Comparison of ENCODE assay signal across 10 cellular contexts in the genomic region with DNA sequence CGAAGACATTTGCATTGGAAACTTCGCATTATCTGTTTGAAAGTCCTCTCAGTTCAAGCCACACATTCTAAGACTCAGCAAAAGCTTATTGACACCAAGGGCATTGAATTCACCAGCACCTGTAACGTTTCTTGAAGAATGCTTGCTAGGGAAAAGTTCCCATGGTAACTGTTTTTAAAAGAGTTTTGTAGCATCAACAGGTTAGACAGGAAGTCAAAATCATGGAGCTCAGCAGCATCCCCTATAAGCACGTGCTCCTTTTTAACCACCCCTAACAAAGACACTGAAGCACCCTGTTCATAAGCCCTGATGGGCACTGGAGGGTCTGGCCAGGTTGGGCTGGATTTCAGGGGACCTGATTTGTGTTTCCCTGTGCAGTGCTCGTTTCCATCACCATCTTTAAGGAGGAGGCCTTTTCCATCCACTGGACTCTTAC.
DNase-seq lines count a peak whose midpoint lies in the region; ATAC-seq and TF ChIP-seq lines count a peak whose summit lies in the region.
"Had no signal": no experiment of that assay in that cellular context is flagged by ENCODE, and none has a peak within 500 bp of the region (broad histone marks: within the 10 kb centered on the region; RNA-seq: fewer than 3 reads in every experiment).

No MANE protein-coding gene starts in this region.

- H3K9me2 ChIP-seq in Loucy (replicated peaks; ENCODE audit: low read depth, low read length) = no peaks in the 10 kb centered on the region

- H3K27ac ChIP-seq in heart right ventricle (peak overlapping the region in 9 of 10 donors; percentile 67 to 94 (median 81)), layer of hippocampus (ENCODE audit: low read depth, low read length) (peak overlapping the region; percentile 53), upper lobe of right lung (peak overlapping the region; percentile 32)

- H3K9me3 ChIP-seq in heart right ventricle (no peaks in the 10 kb centered on the region), Loucy (ENCODE audit: insufficient read depth, low read depth, low read length) (no peaks in the 10 kb centered on the region), upper lobe of right lung (no peaks in the 10 kb centered on the region)
- H3K9me3 ChIP-seq: MG63 had no signal

- DNase-seq in heart right ventricle = no peak
- no peak for DNase-seq in left cardiac atrium
- DNase-seq in upper lobe of right lung = no peak
- DNase-seq in H4 (ENCODE audit: low spot score) = no peak
- no peak for DNase-seq in posterior cingulate gyrus
- DNase-seq: MG63, OCI-M1 had no signal

- intact Hi-C loops in heart right ventricle (cut with DNase I) (loop anchor here in 2 of 10 donors (5.0 to 10.0 kb wide), 2 partner anchors 78 to 105 kb away; no protein-coding TSS in a partner anchor), left cardiac atrium (cut with DNase I) (no loop called here), upper lobe of right lung (cut with DNase I) (no loop called here), posterior cingulate gyrus (cut with DNase I) (no loop called here)

- H3K36me3 ChIP-seq in heart right ventricle (peaks cover 0 to 9% (median 0%) of the 10 kb centered on the region in 9 donors), Loucy (ENCODE audit: insufficient read depth, low read length) (peaks cover 5% of the 10 kb centered on the region; the same call in 1 of the 2 replicates), upper lobe of right lung (no peaks in the 10 kb centered on the region)
- H3K36me3 ChIP-seq: MG63 had no signal

- H2AFZ ChIP-seq in Loucy (ENCODE audit: low read length) = no peak overlapping the region

- H3K9ac ChIP-seq in Loucy (ENCODE audit: low read depth, low read length, poor library complexity, severe bottlenecking) = no peak overlapping the region

- WGBS in heart right ventricle, 2 donors = 90% methylated on average over 5 of the region's 5 CpGs

- H3K4me3 ChIP-seq in heart right ventricle (no peak overlapping the region), Loucy (ENCODE audit: low read length, poor library complexity, severe bottlenecking) (no peak overlapping the region), upper lobe of right lung (no peak overlapping the region)
- H3K4me3 ChIP-seq: MG63 had no signal

- H3K27me3 ChIP-seq in heart right ventricle = no peaks in the 10 kb centered on the region
- H3K27me3 ChIP-seq in Loucy (ENCODE audit: insufficient read depth, low read length, poor library complexity, severe bottlenecking) = no peaks in the 10 kb centered on the region
- H3K27me3 ChIP-seq in layer of hippocampus (ENCODE audit: control insufficient read depth, insufficient read depth, low read length) = no peaks in the 10 kb centered on the region
- no peaks in the 10 kb centered on the region for H3K27me3 ChIP-seq in upper lobe of right lung
- H3K27me3 ChIP-seq: MG63 had no signal

- H3K4me2 ChIP-seq in Loucy (ENCODE audit: low read depth, low read length, poor library complexity, severe bottlenecking) = peak overlapping the region; percentile 40

- no peaks in the 10 kb centered on the region for H3F3A ChIP-seq in Loucy (ENCODE audit: low read depth)

- TF ChIP-seq CTCF in heart right ventricle (IDR thresholded peaks at IDR 0.05) (no peak), Loucy (conservative IDR thresholded peaks at IDR 0.05; ENCODE audit: low read length) (no peak), upper lobe of right lung (IDR thresholded peaks at IDR 0.05) (no peak)

- H3K4me1 ChIP-seq in heart right ventricle = peaks cover 8 to 84% (median 37%) of the 10 kb centered on the region in 9 donors
- peaks cover 35% of the 10 kb centered on the region for H3K4me1 ChIP-seq in Loucy (ENCODE audit: insufficient read depth, low read length, poor library complexity, severe bottlenecking)
- peaks cover 29% of the 10 kb centered on the region for H3K4me1 ChIP-seq in upper lobe of right lung

- no peaks in the 10 kb centered on the region for H3K79me2 ChIP-seq in Loucy (ENCODE audit: insufficient read depth, low read length)

- no peak for ATAC-seq in heart right ventricle
- ATAC-seq in left cardiac atrium = no peak
- no peak for ATAC-seq in upper lobe of right lung
- ATAC-seq in GM21360 (IDR thresholded peaks at IDR 0.05; ENCODE audit: unreplicated experiment) = no peak

- H4K20me1 ChIP-seq in Loucy (ENCODE audit: insufficient read depth, low read length, poor library complexity, severe bottlenecking) = no peaks in the 10 kb centered on the region
